10 cellular contexts compared by ENCODE assay signal in the genomic region with DNA sequence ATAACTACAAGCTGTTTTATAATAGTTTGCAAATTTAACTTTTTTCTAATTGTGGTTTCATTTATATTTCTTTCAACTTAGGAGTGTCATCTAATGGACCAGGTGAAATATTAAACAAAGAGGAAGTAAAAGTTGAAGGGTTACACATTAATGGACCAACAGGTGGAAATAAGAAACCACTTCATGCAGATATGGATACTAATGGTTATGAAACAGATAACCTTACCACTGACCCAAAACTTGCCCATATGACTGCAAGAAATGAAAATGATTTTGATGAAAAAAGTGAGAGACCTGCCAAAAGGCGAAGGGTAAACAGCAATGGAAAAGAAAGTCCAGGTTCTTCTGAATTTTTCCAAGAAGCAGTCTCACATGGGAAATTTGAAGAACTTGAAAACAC. TPM values are rescaled to one million over a fixed set of nuclear protein-coding genes. Genes with fewer than 3 reads are reported as not detected.
DNase-seq lines count a peak whose midpoint lies in the region; ATAC-seq, FAIRE-seq and TF ChIP-seq lines count a peak whose summit lies in the region.
"Had no signal": no experiment of that assay in that cellular context is flagged by ENCODE, and none has a peak within 500 bp of the region (broad histone marks: within the 10 kb centered on the region; RNA-seq: fewer than 3 reads in every experiment).

No MANE protein-coding gene starts in this region.

- no peaks in the 10 kb centered on the region for H3K9me3 ChIP-seq in psoas muscle

- TF ChIP-seq POLR2A in GM12891 (IDR thresholded peaks at IDR 0.05; ENCODE audit: low read depth, low read length), result no peak

- H3K9me3 Mint-ChIP-seq in activated naive CD8-positive, alpha-beta T cell treated with anti-CD3 and anti-CD28 coated beads, Interleukin-2, amount 10 ng/mL, durations not matched to agents 7 days and 5 days, result no peaks in the 10 kb centered on the region

- peaks cover 0 to 95% of the 10 kb centered on the region in 2 donors for H3K36me3 ChIP-seq in psoas muscle (ENCODE audit: insufficient read depth in 1 of 2, low read depth in 1 of 2)

- H3K27me3 ChIP-seq in psoas muscle (ENCODE audit: insufficient read depth in 3 of 3, low read length in 2 of 3), result no peaks in the 10 kb centered on the region

- no peak overlapping the region for H3K4me3 Mint-ChIP-seq in activated naive CD8-positive, alpha-beta T cell treated with anti-CD3 and anti-CD28 coated beads, Interleukin-2, amount 10 ng/mL, durations not matched to agents 7 days and 5 days

- H3K27ac ChIP-seq in psoas muscle, result no peak overlapping the region

- peak; percentile 82 for ATAC-seq in GM19455 (IDR thresholded peaks at IDR 0.05; ENCODE audit: unreplicated experiment)
- peak; percentile 77 for ATAC-seq in HG03064 (IDR thresholded peaks at IDR 0.05; ENCODE audit: low read depth, unreplicated experiment)
- ATAC-seq in activated naive CD8-positive, alpha-beta T cell treated with anti-CD3 and anti-CD28 coated beads, Interleukin-2, amount 10 ng/mL, durations not matched to agents 7 days and 5 days (ENCODE audit: low read depth), result no peak
- ATAC-seq in psoas muscle, result no peak
- ATAC-seq: left cardiac atrium had no signal

- peak overlapping the region; percentile 5 for H3K27ac Mint-ChIP-seq in activated naive CD8-positive, alpha-beta T cell treated with anti-CD3 and anti-CD28 coated beads, Interleukin-2, amount 10 ng/mL, durations not matched to agents 7 days and 5 days

- no peak for DNase-seq in GM12891 (ENCODE audit: insufficient read length, low spot score)
- DNase-seq in activated naive CD8-positive, alpha-beta T cell treated with anti-CD3 and anti-CD28 coated beads, Interleukin-2, amount 10 ng/mL, durations not matched to agents 7 days and 5 days, result no peak
- no peak for DNase-seq in SHP77 (lab: John Stamatoyannopoulos, UW)
- no peak for DNase-seq in psoas muscle
- DNase-seq in NCI-H2171 (lab: John Stamatoyannopoulos, UW), result no peak
- DNase-seq in activated CD8-positive, alpha-beta memory T cell treated with anti-CD3 and anti-CD28 coated beads for 24 hours, result no peak
- DNase-seq: left cardiac atrium, NCI-H526 had no signal

- H3K36me3 Mint-ChIP-seq in activated naive CD8-positive, alpha-beta T cell treated with anti-CD3 and anti-CD28 coated beads, Interleukin-2, amount 10 ng/mL, durations not matched to agents 7 days and 5 days, result peaks cover 34% of the 10 kb centered on the region

- H3K4me1 ChIP-seq in psoas muscle, result no peaks in the 10 kb centered on the region

- H3K4me3 ChIP-seq in psoas muscle, result no peak overlapping the region

- H3K4me1 Mint-ChIP-seq in activated naive CD8-positive, alpha-beta T cell treated with anti-CD3 and anti-CD28 coated beads, Interleukin-2, amount 10 ng/mL, durations not matched to agents 7 days and 5 days, result peaks cover 20% of the 10 kb centered on the region

- WGBS in psoas muscle, 3 donors, result 94 to 98% (median 94%) methylated on average over 1 of the region's 1 CpG

- intact Hi-C loops in psoas muscle (cut with DNase I), result no loop called here

- peak; percentile 75 for FAIRE-seq in GM12891 (lab: Jason Lieb, UNC)

- H3K27me3 Mint-ChIP-seq in activated naive CD8-positive, alpha-beta T cell treated with anti-CD3 and anti-CD28 coated beads, Interleukin-2, amount 10 ng/mL, durations not matched to agents 7 days and 5 days, result no peaks in the 10 kb centered on the region

- POLR2A ChIA-PET in activated naive CD8-positive, alpha-beta T cell treated with anti-CD3 and anti-CD28 coated beads, Interleukin-2, amount 10 ng/mL, durations not matched to agents 7 days and 5 days (lab: Charles Lee), result no interaction called here

- no peak for TF ChIP-seq CTCF in psoas muscle (IDR thresholded peaks at IDR 0.05)

TF ChIP-seq in GM12891, 5 proteins besides CTCF, POLR2A, EP300 and RAD21:
- no peak for TF ChIP-seq TAF1 (IDR thresholded peaks at IDR 0.05; ENCODE audit: low read depth, low read length)
- no peak for TF ChIP-seq SPI1 (IDR thresholded peaks at IDR 0.05; ENCODE audit: low read depth, low read length)
- no peak for TF ChIP-seq PAX5 (IDR thresholded peaks at IDR 0.05; ENCODE audit: insufficient read depth, low read length, severe bottlenecking)
- TF ChIP-seq POU2F2 (IDR thresholded peaks at IDR 0.05; ENCODE audit: low read depth, low read length), result no peak
- TF ChIP-seq POLR2AphosphoS5 (IDR thresholded peaks at IDR 0.05; ENCODE audit: low read depth, low read length), result no peak

RNA-seq across cellular contexts. Expression of gene MIER1, which starts 59.7 kb away (rescaled TPM):
- polyA plus RNA-seq in GM12891 (2012; ENCODE audit: low read depth, missing spikeins), result 15.5 TPM
- 10 to 100 TPM; 55.5 to 57.1 TPM for total RNA-seq in activated naive CD8-positive, alpha-beta T cell treated with anti-CD3 and anti-CD28 coated beads, Interleukin-2, amount 10 ng/mL, durations not matched to agents 7 days and 5 days
- 10 to 100 TPM; 12.9 to 18.9 (median 15.2) TPM for total RNA-seq in psoas muscle
- polyA plus RNA-seq in psoas muscle, result 10 to 100 TPM in 2 of 3 donors, 1 to 10 TPM in 1; 6.4 to 13.1 (median 10.5) TPM

RNA-seq across cellular contexts. Expression of gene DNAI4, which starts 59.8 kb away (rescaled TPM):
- polyA plus RNA-seq in GM12891 (2012; ENCODE audit: low read depth, missing spikeins), result 0.26 TPM
- total RNA-seq in activated naive CD8-positive, alpha-beta T cell treated with anti-CD3 and anti-CD28 coated beads, Interleukin-2, amount 10 ng/mL, durations not matched to agents 7 days and 5 days, result 1 to 10 TPM; 3.1 to 4.2 TPM
- 1 to 10 TPM; 4.5 to 6.5 (median 5.3) TPM for total RNA-seq in psoas muscle
- under 1 TPM; 0.18 to 0.43 (median 0.21) TPM for polyA plus RNA-seq in psoas muscle

Comparison
In these comparisons a context has a peak if more than half of its experiments do, and no peak if none do; other contexts are left out.
1. ATAC-seq: peak in GM19455 (single experiment) and HG03064 (single experiment); none in activated naive CD8-positive, alpha-beta T cell treated with anti-CD3 and anti-CD28 coated beads, Interleukin-2, amount 10 ng/mL, durations not matched to agents 7 days and 5 days (single experiment) and psoas muscle (0 of 4).